18 cellular contexts compared by ENCODE assay signal in genomic region chr12:11461433-11461832, GRCh38.
DNase-seq lines count a peak whose midpoint lies in the region; ATAC-seq, FAIRE-seq and TF ChIP-seq lines count a peak whose summit lies in the region.
"Had no signal": no experiment of that assay in that cellular context is flagged by ENCODE, and none has a peak within 500 bp of the region (broad histone marks: within the 10 kb centered on the region; RNA-seq: fewer than 3 reads in every experiment).

No MANE protein-coding gene starts in this region.

- H3K9me3 ChIP-seq in H9 (ENCODE audit: control insufficient read depth, low read depth, low read length) (no peaks in the 10 kb centered on the region), kidney (ENCODE audit: control insufficient read depth in 1 of 2, low read length in 2 of 2) (no peaks in the 10 kb centered on the region)
- H3K9me3 ChIP-seq: BE2C had no signal

- H3K14ac ChIP-seq in H9 (ENCODE audit: insufficient read depth, low read length) = no peak overlapping the region

- H3K9me3 Mint-ChIP-seq in H9 = peaks cover 9 to 11% of the 10 kb centered on the region in 2 experiments; a peak in 4 of 5 replicates
- H3K9me3 Mint-ChIP-seq: CD8-positive, alpha-beta memory T cell had no signal

- no peak overlapping the region for H2BK12ac ChIP-seq in H9 (ENCODE audit: insufficient read length, low read depth, low read length)

- intact Hi-C loops in kidney (cut with DNase I) = no loop called here

- H3K4ac ChIP-seq in H9 (ENCODE audit: low read depth, low read length) = no peak overlapping the region

- no peak overlapping the region for H4K8ac ChIP-seq in H9 (replicated peaks; ENCODE audit: insufficient read length, low read depth, low read length)

- no peaks in the 10 kb centered on the region for H3K79me1 ChIP-seq in H9 (ENCODE audit: insufficient read depth, low read depth, low read length, poor library complexity, severe bottlenecking)

- H3K27me3 Mint-ChIP-seq in H9 (ENCODE audit: low read depth) = peaks cover 2% of the 10 kb centered on the region; the same call in 1 of the 2 replicates
- H3K27me3 Mint-ChIP-seq: CD4-positive, CD25-positive, alpha-beta regulatory T cell had no signal

- H3K4me3 ChIP-seq in bronchial epithelial cell (ENCODE audit: low read depth, low read length) = no peak overlapping the region
- no peak overlapping the region for H3K4me3 ChIP-seq in kidney (ENCODE audit: low read length in 2 of 2)

- no CpG with 5 or more reads among the region's 4 CpGs for WGBS in H9 (ENCODE audit: extremely low coverage, insufficient read length, low lambda C conversion rate)

- peak overlapping the region in 1 of 3 experiments; percentile 49; a peak in 1 of 7 replicates for H3K27ac Mint-ChIP-seq in H9
- H3K27ac Mint-ChIP-seq: HFFc6 had no signal

- H2BK15ac ChIP-seq in H9 (ENCODE audit: low read depth, low read length) = no peak overlapping the region

- H3K4me1 ChIP-seq in H9 (ENCODE audit: insufficient read depth, low read length) (peaks cover 4% of the 10 kb centered on the region; the same call in 1 of the 2 replicates), foreskin keratinocyte (peaks cover 13% of the 10 kb centered on the region), kidney (ENCODE audit: control insufficient read depth in 1 of 2, insufficient read depth in 1 of 2, low read depth in 1 of 2, low read length in 2 of 2) (no peaks in the 10 kb centered on the region)
- H3K4me1 ChIP-seq: BE2C had no signal

- DNase-seq in H9 (peak; percentile 51), bronchial epithelial cell (ENCODE audit: low read depth) (peak; percentile 15), foreskin keratinocyte (peak in 1 of 2 donors; percentile 1), kidney (no peak), NK-92 (lab: John Stamatoyannopoulos, UW; ENCODE audit: unreplicated experiment) (no peak)
- DNase-seq: BE2C; C1 segment of cervical spinal cord; CD4-positive, CD25-positive, alpha-beta regulatory T cell; CD8-positive, alpha-beta memory T cell; COR-L47; DMS 273 treated with DMSO at 0.1 percent for 48 hours; HFFc6 had no signal

- H3K27me3 ChIP-seq in H9 (ENCODE audit: insufficient read depth, low read length) = no peaks in the 10 kb centered on the region
- no peaks in the 10 kb centered on the region for H3K27me3 ChIP-seq in bronchial epithelial cell (ENCODE audit: control insufficient read depth, insufficient read depth, low read length)
- no peaks in the 10 kb centered on the region for H3K27me3 ChIP-seq in foreskin keratinocyte
- H3K27me3 ChIP-seq: BE2C had no signal

- no peaks in the 10 kb centered on the region for H3K23me2 ChIP-seq in H9 (ENCODE audit: insufficient read length, low read depth, low read length, poor library complexity, severe bottlenecking)

- H3K27ac ChIP-seq in H9 (ENCODE audit: insufficient read length, low read depth, low read length) (no peak overlapping the region), foreskin keratinocyte (no peak overlapping the region), kidney (ENCODE audit: low read depth in 2 of 2, low read length in 2 of 2) (no peak overlapping the region)

- H3K4me1 Mint-ChIP-seq in H9 = peaks cover 18 to 37% of the 10 kb centered on the region in 2 experiments
- H3K4me1 Mint-ChIP-seq: CD4-positive, CD25-positive, alpha-beta regulatory T cell; CD8-positive, alpha-beta memory T cell had no signal

- no peak overlapping the region for H2BK120ac ChIP-seq in H9 (ENCODE audit: low read depth, low read length, poor library complexity, severe bottlenecking)

- H2AK5ac ChIP-seq in H9 (ENCODE audit: insufficient read length, low read length) = peak overlapping the region; percentile 3

- no peaks in the 10 kb centered on the region for H4K20me1 ChIP-seq in H9 (ENCODE audit: control insufficient read depth, insufficient read depth, insufficient read length)

- H3K36me3 Mint-ChIP-seq in H9 (ENCODE audit: insufficient read depth in 1 of 3, low read depth in 3 of 3) = peaks cover 9 to 11% (median 10%) of the 10 kb centered on the region in 3 experiments; a peak in 6 of 7 replicates
- H3K36me3 Mint-ChIP-seq: CD4-positive, CD25-positive, alpha-beta regulatory T cell; CD8-positive, alpha-beta memory T cell had no signal

- no peaks in the 10 kb centered on the region for H3K79me2 ChIP-seq in H9 (ENCODE audit: insufficient read depth, low read length)

- ATAC-seq in foreskin keratinocyte (peak; percentile 44), HG02870 (IDR thresholded peaks at IDR 0.05; ENCODE audit: unreplicated experiment) (no peak)
- ATAC-seq: HCT116 had no signal

- no peak overlapping the region for H2AFZ ChIP-seq in H9 (ENCODE audit: low read length)

- no peak overlapping the region for H3K56ac ChIP-seq in H9 (ENCODE audit: insufficient read length, low read depth, low read length)

- H4K5ac ChIP-seq in H9 (ENCODE audit: insufficient read length, low read depth, low read length) = no peak overlapping the region

- H3K23ac ChIP-seq in H9 (ENCODE audit: insufficient read length, low read depth, low read length) = no peak overlapping the region

- H3K18ac ChIP-seq in H9 (ENCODE audit: insufficient read length, low read depth, low read length) = no peak overlapping the region

- no peak overlapping the region for H4K91ac ChIP-seq in H9 (ENCODE audit: insufficient read length, low read depth, low read length)

- H3K9ac ChIP-seq in H9 (ENCODE audit: extremely low read depth, insufficient read length, low read length) (no peak overlapping the region), kidney (ENCODE audit: low read length in 2 of 2) (no peak overlapping the region)

- no peak overlapping the region for H2BK5ac ChIP-seq in H9 (ENCODE audit: insufficient read length, low read length)

- no peak overlapping the region for H3K4me3 Mint-ChIP-seq in H9
- H3K4me3 Mint-ChIP-seq: CD4-positive, CD25-positive, alpha-beta regulatory T cell; CD8-positive, alpha-beta memory T cell; HFFc6 had no signal

- no peak overlapping the region for H2BK20ac ChIP-seq in H9 (ENCODE audit: low read depth, low read length, poor library complexity, severe bottlenecking)

- H3K36me3 ChIP-seq in bronchial epithelial cell (ENCODE audit: control insufficient read depth, insufficient read depth, low read length) (no peaks in the 10 kb centered on the region), kidney (ENCODE audit: control insufficient read depth in 1 of 2, insufficient read depth in 2 of 2, low read length in 2 of 2) (no peaks in the 10 kb centered on the region)
- H3K36me3 ChIP-seq: BE2C had no signal

- TF ChIP-seq CTCF in H9 (conservative IDR thresholded peaks at IDR 0.05) (no peak), bronchial epithelial cell (IDR thresholded peaks at IDR 0.05; ENCODE audit: insufficient read depth, low read length, severe bottlenecking) (no peak), foreskin keratinocyte (conservative IDR thresholded peaks at IDR 0.05) (no peak), kidney (IDR thresholded peaks at IDR 0.05; ENCODE audit: borderline replicate concordance, extremely low read depth, insufficient read depth) (no peak)

- no peak overlapping the region for H3K4me2 ChIP-seq in H9 (ENCODE audit: insufficient read depth, insufficient read length, low read length)

- no peak overlapping the region for H3T11ph ChIP-seq in H9 (ENCODE audit: low read length)

- peak; percentile 50 for FAIRE-seq in bronchial epithelial cell (lab: Jason Lieb, UNC)
- no peak for FAIRE-seq in kidney (lab: Jason Lieb, UNC)
- FAIRE-seq: G401.6, GM12891, GM19239, H54 had no signal

Comparison
In these comparisons a context has a peak if more than half of its experiments do, and no peak if none do; other contexts are left out.
1. DNase-seq: peak in H9 (single experiment) and bronchial epithelial cell (single experiment); none in kidney (single experiment) and NK-92 (single experiment).